In genomic region chrX:22177950-22178349, GRCh38 we compare ENCODE assay signal across 29 cellular contexts.
"Had no signal": no experiment of that assay in that cellular context is flagged by ENCODE, and none has a peak within 500 bp of the region (broad histone marks: within the 10 kb centered on the region; RNA-seq: fewer than 3 reads in every experiment).

No MANE protein-coding gene starts in this region.

- H3K4me2 ChIP-seq: smooth muscle cell had no signal

- ATAC-seq: effector memory CD8-positive, alpha-beta T cell; left colon; left ventricle myocardium superior; lower lobe of right lung; natural killer cell; sciatic nerve; stimulated activated naive CD8-positive, alpha-beta T cell treated with anti-CD3 and anti-CD28 coated beads, Interleukin-15, amount 100 ng/mL, for 72 hours; upper lobe of right lung had no signal

- H2AFZ ChIP-seq: parathyroid adenoma had no signal

- H3K27me3 Mint-ChIP-seq: effector memory CD8-positive, alpha-beta T cell; stimulated activated naive CD8-positive, alpha-beta T cell treated with anti-CD3 and anti-CD28 coated beads, Interleukin-15, amount 100 ng/mL, for 72 hours had no signal

- H3K27me3 ChIP-seq: right atrium auricular region, suprapubic skin, transverse colon, upper lobe of right lung, vagina had no signal

- H3K27ac Mint-ChIP-seq: effector memory CD8-positive, alpha-beta T cell; immature natural killer cell; natural killer cell; stimulated activated naive CD8-positive, alpha-beta T cell treated with anti-CD3 and anti-CD28 coated beads, Interleukin-15, amount 100 ng/mL, for 72 hours had no signal

- H3K4me1 ChIP-seq: esophagus squamous epithelium, lower lobe of right lung, parathyroid adenoma, prostate gland, right atrium auricular region, suprapubic skin, transverse colon, upper lobe of right lung, vagina had no signal

- H3K4me1 Mint-ChIP-seq: immature natural killer cell; natural killer cell; neural crest cell; stimulated activated naive CD8-positive, alpha-beta T cell treated with anti-CD3 and anti-CD28 coated beads, Interleukin-15, amount 100 ng/mL, for 72 hours had no signal

- DNase-seq: dermis blood vessel endothelial cell; effector memory CD8-positive, alpha-beta T cell; erythroblast; esophagus squamous epithelium; hypothalamus; immature natural killer cell; islet precursor cell; kidney glomerular epithelial cell; left colon; left ventricle myocardium superior; lower lobe of right lung; natural killer cell; stimulated activated CD4-positive, alpha-beta T cell treated with anti-CD3 and anti-CD28 coated beads, Interleukin-12 subunit alpha, Interleukin-12 subunit beta, amount 100 ng/mL, for 4 hours; stimulated activated CD4-positive, alpha-beta T cell treated with anti-CD3 and anti-CD28 coated beads, Interleukin-1b, Interleukin-23, amount 100 ng/mL, for 48 hours; stimulated activated CD4-positive, alpha-beta T cell treated with anti-CD3 and anti-CD28 coated beads, Interleukin-4, amount 100 ng/mL, for 1 hour; stimulated activated CD8-positive, alpha-beta memory T cell treated with anti-CD3 and anti-CD28 coated beads, Interleukin-4, amount 100 ng/mL, for 48 hours; stimulated activated naive CD4-positive, alpha-beta T cell; stimulated activated naive CD8-positive, alpha-beta T cell treated with anti-CD3 and anti-CD28 coated beads, Interleukin-15, amount 100 ng/mL, for 72 hours; transverse colon; upper lobe of right lung had no signal

- H3K36me3 ChIP-seq: esophagus squamous epithelium, lower lobe of right lung, prostate gland, right atrium auricular region, suprapubic skin, transverse colon, upper lobe of right lung, vagina had no signal

- H3K9ac ChIP-seq: parathyroid adenoma had no signal

- H3K27ac ChIP-seq: coronary artery, esophagus squamous epithelium, lower lobe of right lung, parathyroid adenoma, prostate gland, right atrium auricular region, suprapubic skin, transverse colon, upper lobe of right lung, vagina had no signal

- H3K36me3 Mint-ChIP-seq: immature natural killer cell, natural killer cell had no signal

- H3K9me3 Mint-ChIP-seq: effector memory CD8-positive, alpha-beta T cell; natural killer cell had no signal

- H3K79me2 ChIP-seq: parathyroid adenoma had no signal

- H3K9me3 ChIP-seq: lower lobe of right lung, prostate gland, suprapubic skin, transverse colon, upper lobe of right lung, vagina had no signal

- H3K4me3 Mint-ChIP-seq: effector memory CD8-positive, alpha-beta T cell; immature natural killer cell; natural killer cell; neural crest cell; stimulated activated naive CD8-positive, alpha-beta T cell treated with anti-CD3 and anti-CD28 coated beads, Interleukin-15, amount 100 ng/mL, for 72 hours had no signal

- H3K4me3 ChIP-seq: coronary artery, esophagus squamous epithelium, lower lobe of right lung, prostate gland, right atrium auricular region, smooth muscle cell, suprapubic skin, transverse colon, upper lobe of right lung, vagina had no signal
